ENCODE assay signal across 13 cellular contexts in the genomic region with DNA sequence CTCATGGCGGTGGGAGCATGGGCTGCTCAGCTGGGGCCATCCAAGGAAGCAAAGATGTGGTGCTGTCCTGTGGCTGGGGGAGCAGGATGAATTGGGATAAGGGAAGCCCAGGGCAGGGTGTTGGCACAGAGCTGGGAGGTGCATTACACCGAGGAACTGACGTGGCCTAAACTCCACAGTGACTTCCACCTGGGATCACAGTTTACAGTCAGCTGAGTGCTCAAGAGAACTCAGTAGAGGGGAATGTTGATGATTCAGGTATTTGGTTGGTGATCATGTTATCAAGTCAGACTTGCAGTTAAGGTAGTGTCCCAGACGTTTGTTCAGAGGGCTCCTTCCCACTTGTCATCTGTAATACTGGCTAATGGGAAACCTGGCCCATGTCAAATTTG.
A peak's percentile ranks its signal among the peaks of the same experiment; 100 is the strongest.
DNase-seq lines count a peak whose midpoint lies in the region; ATAC-seq and TF ChIP-seq lines count a peak whose summit lies in the region.
"Had no signal": no experiment of that assay in that cellular context is flagged by ENCODE, and none has a peak within 500 bp of the region (broad histone marks: within the 10 kb centered on the region; RNA-seq: fewer than 3 reads in every experiment).

No MANE protein-coding gene starts in this region.

- H4K20me1 ChIP-seq in PC-3 (ENCODE audit: low read length): peaks cover 5% of the 10 kb centered on the region; the same call in 1 of the 2 replicates

- no peak for ATAC-seq in CD4-positive, CD25-positive, alpha-beta regulatory T cell (ENCODE audit: low read depth in 2 of 2)
- ATAC-seq in PC-3: peak; percentile 94
- ATAC-seq in naive thymus-derived CD8-positive, alpha-beta T cell: no peak

- POLR2A ChIA-PET in PC-3 (lab: Charles Lee; ENCODE audit: unreplicated experiment): interaction anchor here (0.6 kb wide), 1 partner anchor 151 kb away, joined by 11 read pairs; no protein-coding TSS in a partner anchor
- POLR2A ChIA-PET in naive thymus-derived CD8-positive, alpha-beta T cell (lab: Charles Lee): interaction anchor here (1.2 to 5.6 kb wide), 2 partner anchors 10 to 19 kb away, joined by 4 to 34 read pairs; no protein-coding TSS in a partner anchor

- H3F3A ChIP-seq in PC-3 (ENCODE audit: low read length, unreplicated experiment): no peaks in the 10 kb centered on the region

- H3K9me3 Mint-ChIP-seq in CD4-positive, CD25-positive, alpha-beta regulatory T cell: no peaks in the 10 kb centered on the region
- H3K9me3 Mint-ChIP-seq in naive thymus-derived CD8-positive, alpha-beta T cell: no peaks in the 10 kb centered on the region
- H3K9me3 Mint-ChIP-seq: nephron progenitor cell had no signal

- peaks cover 39% of the 10 kb centered on the region for H3K36me3 Mint-ChIP-seq in CD4-positive, CD25-positive, alpha-beta regulatory T cell
- peaks cover 0 to 62% (median 2%) of the 10 kb centered on the region in 3 donors for H3K36me3 Mint-ChIP-seq in naive thymus-derived CD8-positive, alpha-beta T cell

- H3K4me1 ChIP-seq in CD4-positive, CD25-positive, alpha-beta regulatory T cell (ENCODE audit: control insufficient read depth, insufficient read depth, low read length, poor library complexity, severe bottlenecking): peaks cover 82% of the 10 kb centered on the region
- H3K4me1 ChIP-seq in PC-3 (ENCODE audit: insufficient read depth, low read length): peaks cover 19% of the 10 kb centered on the region
- peaks cover 7 to 10% of the 10 kb centered on the region in 2 donors for H3K4me1 ChIP-seq in esophagus (ENCODE audit: control insufficient read depth in 2 of 2, insufficient read depth in 2 of 2, low read length in 1 of 2)

- peaks cover 54% of the 10 kb centered on the region for H3K36me3 ChIP-seq in CD4-positive, CD25-positive, alpha-beta regulatory T cell (ENCODE audit: control insufficient read depth, insufficient read depth, low read length)
- no peaks in the 10 kb centered on the region for H3K36me3 ChIP-seq in PC-3 (ENCODE audit: low read depth, low read length)
- H3K36me3 ChIP-seq in esophagus (ENCODE audit: control insufficient read depth in 2 of 2, insufficient read depth in 2 of 2, low read length in 1 of 2): peaks cover 0 to 5% of the 10 kb centered on the region in 2 donors
- H3K36me3 ChIP-seq: suprapubic skin had no signal

- no peak for DNase-seq in CD4-positive, CD25-positive, alpha-beta regulatory T cell
- peak; percentile 57 for DNase-seq in PC-3
- DNase-seq in naive thymus-derived CD8-positive, alpha-beta T cell: no peak
- DNase-seq in NCI-H1105 (lab: John Stamatoyannopoulos, UW): no peak
- DNase-seq in NCI-H2107 treated with DMSO at 0.1 percent for 48 hours (lab: John Stamatoyannopoulos, UW; ENCODE audit: unreplicated experiment): no peak
- no peak for DNase-seq in ureter (ENCODE audit: low spot score)
- no peak for DNase-seq in NCI-H146 treated with DMSO at 0.1 percent for 48 hours (lab: John Stamatoyannopoulos, UW; ENCODE audit: unreplicated experiment)
- DNase-seq: KBM-7; NCI-H2227 treated with DMSO at 0.1 percent for 48 hours; nephron progenitor cell; stimulated activated CD4-positive, alpha-beta T cell treated with anti-CD3 and anti-CD28 coated beads, Interleukin-1b, Interleukin-23, amount 100 ng/mL, for 48 hours had no signal

- H3K4me3 ChIP-seq in CD4-positive, CD25-positive, alpha-beta regulatory T cell (ENCODE audit: low read depth, low read length): no peak overlapping the region
- no peak overlapping the region for H3K4me3 ChIP-seq in PC-3 (ENCODE audit: low read length)
- H3K4me3 ChIP-seq in esophagus (ENCODE audit: low read depth in 1 of 2, low read length in 2 of 2): no peak overlapping the region
- H3K4me3 ChIP-seq: suprapubic skin had no signal

- H3K79me2 ChIP-seq in PC-3 (ENCODE audit: low read length): peaks cover 64% of the 10 kb centered on the region

- H3K27ac ChIP-seq in CD4-positive, CD25-positive, alpha-beta regulatory T cell (ENCODE audit: insufficient read depth, low read length, poor library complexity, severe bottlenecking): peak overlapping the region; percentile 60
- peak overlapping the region; percentile 60 for H3K27ac ChIP-seq in PC-3 (ENCODE audit: low read length)
- H3K27ac ChIP-seq in esophagus (ENCODE audit: low read depth in 2 of 2, low read length in 1 of 2): peak overlapping the region; percentile 5 to 71
- H3K27ac ChIP-seq: suprapubic skin had no signal

- no peak for TF ChIP-seq CTCF in PC-3 (conservative IDR thresholded peaks at IDR 0.05; ENCODE audit: low read depth, low read length)

- no peak overlapping the region for H3K9ac ChIP-seq in PC-3 (ENCODE audit: low read length)

- peak overlapping the region; percentile 17; the same call in 1 of the 2 replicates for H3K4me2 ChIP-seq in PC-3 (ENCODE audit: low read length)

- H3K9me3 ChIP-seq in CD4-positive, CD25-positive, alpha-beta regulatory T cell (ENCODE audit: control insufficient read depth in 2 of 2, low read length in 2 of 2): no peaks in the 10 kb centered on the region
- no peaks in the 10 kb centered on the region for H3K9me3 ChIP-seq in PC-3 (ENCODE audit: low read length)
- H3K9me3 ChIP-seq in esophagus (ENCODE audit: control insufficient read depth in 2 of 2, insufficient read depth in 1 of 2, low read depth in 1 of 2, low read length in 1 of 2): no peaks in the 10 kb centered on the region
- H3K9me3 ChIP-seq: suprapubic skin had no signal

- CTCF ChIA-PET in PC-3 (lab: Charles Lee): no interaction called here

- peaks cover 58 to 98% (median 76%) of the 10 kb centered on the region in 4 donors for H3K4me1 Mint-ChIP-seq in CD4-positive, CD25-positive, alpha-beta regulatory T cell
- peaks cover 38 to 92% (median 90%) of the 10 kb centered on the region in 4 donors for H3K4me1 Mint-ChIP-seq in naive thymus-derived CD8-positive, alpha-beta T cell

- 55 to 66% methylated on average over 4 of the region's 4 CpGs for WGBS in esophagus, 2 donors

- H3K27me3 ChIP-seq in CD4-positive, CD25-positive, alpha-beta regulatory T cell (ENCODE audit: control insufficient read depth, insufficient read depth, low read length): no peaks in the 10 kb centered on the region
- no peaks in the 10 kb centered on the region for H3K27me3 ChIP-seq in PC-3 (ENCODE audit: low read length)
- H3K27me3 ChIP-seq in esophagus (ENCODE audit: control insufficient read depth in 1 of 2, insufficient read depth in 2 of 2, low read length in 2 of 2): no peaks in the 10 kb centered on the region
- H3K27me3 ChIP-seq: suprapubic skin had no signal

- H3K27ac Mint-ChIP-seq in CD4-positive, CD25-positive, alpha-beta regulatory T cell: peak overlapping the region; percentile 79 to 83 (median 82)
- peak overlapping the region; percentile 51 to 97 (median 82) for H3K27ac Mint-ChIP-seq in naive thymus-derived CD8-positive, alpha-beta T cell
- H3K27ac Mint-ChIP-seq: nephron progenitor cell had no signal

- intact Hi-C loops in PC-3 (cut with micrococcal nuclease): no loop called here

- BruUV-seq in PC-3 (replicated peaks; lab: Mats Ljungman, UMichigan): no TSS peak

- H3K4me3 Mint-ChIP-seq in CD4-positive, CD25-positive, alpha-beta regulatory T cell: peak overlapping the region; percentile 6 to 77 (median 58)
- H3K4me3 Mint-ChIP-seq in naive thymus-derived CD8-positive, alpha-beta T cell: peak overlapping the region in 7 of 10 donors; percentile 11 to 34 (median 23)
- H3K4me3 Mint-ChIP-seq: nephron progenitor cell had no signal

- no peaks in the 10 kb centered on the region for H3K9me2 ChIP-seq in PC-3 (replicated peaks; ENCODE audit: low read length)

- no peaks in the 10 kb centered on the region for H3K27me3 Mint-ChIP-seq in CD4-positive, CD25-positive, alpha-beta regulatory T cell
- no peaks in the 10 kb centered on the region for H3K27me3 Mint-ChIP-seq in naive thymus-derived CD8-positive, alpha-beta T cell

- H2AFZ ChIP-seq in PC-3 (ENCODE audit: low read length): no peak overlapping the region
